ENCODE assay signal across 8 cellular contexts in the genomic region with DNA sequence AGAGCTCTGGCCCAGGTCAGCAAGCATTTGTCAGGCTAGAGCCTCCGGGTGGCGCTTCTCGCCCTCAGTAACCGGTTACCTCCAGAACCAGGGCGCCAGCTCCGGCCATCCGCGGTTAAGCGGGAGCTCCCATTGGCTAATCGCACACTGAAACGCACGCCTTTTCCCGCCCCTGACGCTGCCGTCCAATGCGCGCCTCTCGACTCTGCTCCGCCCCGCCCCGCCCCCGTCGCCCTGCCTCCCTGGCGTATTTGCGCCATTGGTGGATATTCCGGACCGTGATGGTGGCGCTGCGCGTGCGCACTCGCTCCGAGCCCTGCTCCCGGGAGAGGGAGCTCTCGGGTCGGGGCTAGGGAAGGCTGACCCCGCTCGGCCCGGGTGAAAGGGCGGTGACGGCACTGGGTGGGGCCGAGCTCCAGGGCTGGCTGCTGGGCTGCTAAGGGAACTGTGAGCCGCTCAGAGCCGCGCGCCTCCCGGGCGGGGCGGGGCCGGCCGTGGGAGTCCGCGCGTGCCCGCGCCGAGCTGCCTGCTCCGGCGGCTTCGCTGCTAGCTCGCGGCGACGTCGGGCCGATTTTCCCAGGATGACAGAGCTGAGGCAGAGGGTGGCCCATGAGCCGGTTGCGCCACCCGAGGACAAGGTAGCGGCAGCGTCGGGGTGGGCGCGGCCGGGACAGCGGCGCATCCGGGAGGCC. TPM values are rescaled to one million over a fixed set of nuclear protein-coding genes. Genes with fewer than 3 reads are reported as not detected.
DNase-seq lines count a peak whose midpoint lies in the region; ATAC-seq, FAIRE-seq and TF ChIP-seq lines count a peak whose summit lies in the region.

CDS2 (plus strand) TSS at position 497 of the 692 bp plus-strand sequence; CDS start at position 582, 85 bp downstream.

- WGBS in IMR-90 (ENCODE audit: extremely low coverage in 2 of 2, insufficient read length in 1 of 2), 2 experiments: 0% methylated on average over 52 of the region's 78 CpGs; no CpG with 5 or more reads in 1 of the 2 experiments

- CTCF ChIA-PET in IMR-90 (lab: Yijun Ruan, JAX) (interaction anchor here (0.5 to 3.0 kb wide), 26 partner anchors 9 to 1906 kb away, joined by 3 to 36 read pairs (median 4); no protein-coding TSS in a partner anchor), OCI-LY7 (lab: Charles Lee; ENCODE audit: unreplicated experiment) (interaction anchor here (0.6 to 3.8 kb wide), 19 partner anchors 12 to 903 kb away, joined by 3 to 66 read pairs (median 4); no protein-coding TSS in a partner anchor), endothelial cell of umbilical vein (lab: Charles Lee) (interaction anchor here (0.7 to 5.6 kb wide), 34 partner anchors 9 to 525 kb away, joined by 3 to 371 read pairs (median 4); no protein-coding TSS in a partner anchor)

- TF ChIP-seq CTCF in IMR-90 (conservative IDR thresholded peaks at IDR 0.05; ENCODE audit: low read depth, low read length) (peak; percentile 58), OCI-LY7 (conservative IDR thresholded peaks at IDR 0.05; ENCODE audit: low read length) (peak; percentile 80), endothelial cell of umbilical vein (IDR thresholded peaks at IDR 0.05; ENCODE audit: extremely low read depth in 1 of 2, insufficient read depth in 1 of 2, low read depth in 1 of 2, low read length in 2 of 2) (peak; percentile 28 to 59)

- in situ Hi-C loops in IMR-90 (cut with MboI; ENCODE audit: low sequenced_read_pairs): loop anchor here (5.0 kb wide), 1 partner anchor 61 kb away; no protein-coding TSS in a partner anchor

- H3K4me2 ChIP-seq in IMR-90 (ENCODE audit: low read depth, low read length) (peak within 1 kb of the TSS; percentile 98), OCI-LY7 (ENCODE audit: low read length) (peak within 1 kb of the TSS; percentile 96), endothelial cell of umbilical vein (ENCODE audit: insufficient read depth, low read length) (peak within 1 kb of the TSS; percentile 84)

- H3K36me3 ChIP-seq in IMR-90 (ENCODE audit: control insufficient read depth, insufficient read depth, low read length) (peaks cover 1% of the 10 kb centered on the region; the same call in 1 of the 2 replicates), OCI-LY7 (ENCODE audit: insufficient read depth, low read length) (peaks cover 13% of the 10 kb centered on the region; the same call in 1 of the 2 replicates), endothelial cell of umbilical vein (ENCODE audit: control insufficient read depth in 2 of 2, extremely low read depth in 1 of 2, insufficient read depth in 2 of 2, low read length in 2 of 2) (no peaks in the 10 kb centered on the region)

- H3K4me3 ChIP-seq in IMR-90 (ENCODE audit: insufficient read depth, low read depth, low read length) (peak within 1 kb of the TSS; percentile 92), OCI-LY7 (ENCODE audit: low read depth, low read length, poor library complexity, severe bottlenecking) (peak within 1 kb of the TSS; percentile 81), endothelial cell of umbilical vein (replicated peaks in 1 of 3; ENCODE audit: insufficient read depth in 1 of 3, low read depth in 1 of 3, low read length in 3 of 3) (peak within 1 kb of the TSS; percentile 55 to 87 (median 73))

- peak; percentile 65 for TF ChIP-seq RAD21 in IMR-90 (IDR thresholded peaks at IDR 0.05; ENCODE audit: low read length)

- peak within 1 kb of the TSS; percentile 79 for H4K5ac ChIP-seq in IMR-90 (ENCODE audit: low read depth, low read length)

- peaks cover 8% of the 10 kb centered on the region for H3K4me1 ChIP-seq in IMR-90 (ENCODE audit: control insufficient read depth, insufficient read depth, low read length)
- H3K4me1 ChIP-seq in OCI-LY7 (ENCODE audit: insufficient read depth, low read length, poor library complexity, severe bottlenecking): peaks cover 34% of the 10 kb centered on the region
- peaks cover 10% of the 10 kb centered on the region for H3K4me1 ChIP-seq in endothelial cell of umbilical vein (ENCODE audit: control insufficient read depth, extremely low read depth, insufficient read depth, low read length)

- H2AFZ ChIP-seq in IMR-90 (replicated peaks; ENCODE audit: low read length, poor library complexity) (peak within 1 kb of the TSS; percentile 95), OCI-LY7 (ENCODE audit: low read length) (peak within 1 kb of the TSS; percentile 94), endothelial cell of umbilical vein (ENCODE audit: low read depth, low read length) (peak within 1 kb of the TSS; percentile 96)

- peak within 1 kb of the TSS; percentile 90 for H3K56ac ChIP-seq in IMR-90 (ENCODE audit: extremely low read depth, insufficient read depth, low read length)

- peak within 1 kb of the TSS; percentile 93 for H2AK9ac ChIP-seq in IMR-90 (replicated peaks; ENCODE audit: low read depth, low read length, poor library complexity)

- H3K14ac ChIP-seq in IMR-90 (replicated peaks; ENCODE audit: low read depth, low read length): peak within 1 kb of the TSS; percentile 88

- intact Hi-C loops in IMR-90 (cut with micrococcal nuclease): loop anchor here (1.0 to 10.0 kb wide), 3 partner anchors 54 to 318 kb away; no protein-coding TSS in a partner anchor
- intact Hi-C loops in OCI-LY7 (cut with micrococcal nuclease; ENCODE audit: unreplicated experiment): loop anchor here (1.0 to 5.0 kb wide), 2 partner anchors 66 to 321 kb away; no protein-coding TSS in a partner anchor
- intact Hi-C loops in endothelial cell of umbilical vein (cut with micrococcal nuclease): loop anchor here (1.0 to 10.0 kb wide), 5 partner anchors 43 to 322 kb away; no protein-coding TSS in a partner anchor

- H3K9me3 ChIP-seq in IMR-90 (ENCODE audit: control insufficient read depth, insufficient read depth, low read length) (no peaks in the 10 kb centered on the region), OCI-LY7 (ENCODE audit: low read length) (no peaks in the 10 kb centered on the region), endothelial cell of umbilical vein (replicated peaks; ENCODE audit: control insufficient read depth, insufficient read depth, low read length) (no peaks in the 10 kb centered on the region)

- H3K9ac ChIP-seq in IMR-90 (ENCODE audit: low read depth, low read length): peak within 1 kb of the TSS; percentile 89
- peak within 1 kb of the TSS; percentile 80 for H3K9ac ChIP-seq in endothelial cell of umbilical vein (replicated peaks; ENCODE audit: extremely low read depth, insufficient read depth, low read length)

- peak within 1 kb of the TSS; percentile 39 for H2BK120ac ChIP-seq in IMR-90 (ENCODE audit: low read depth, low read length)

- peak within 1 kb of the TSS; percentile 69 for H4K91ac ChIP-seq in IMR-90 (ENCODE audit: insufficient read depth, low read depth, low read length)

- peak within 1 kb of the TSS; percentile 73 for H2AK5ac ChIP-seq in IMR-90 (ENCODE audit: low read depth, low read length)

- peak; percentile 98 for DNase-seq in DMS153 (lab: John Stamatoyannopoulos, UW)
- peak; percentile 97 for DNase-seq in IMR-90
- DNase-seq in OCI-LY7 (ENCODE audit: low spot score): peak; percentile 99
- DNase-seq in activated T-cell treated with anti-CD3 and anti-CD28 coated beads for 1 hour (ENCODE audit: low read depth): peak; percentile 100
- DNase-seq in endothelial cell of umbilical vein (ENCODE audit: low read depth, low spot score): peak; percentile 100
- DNase-seq in midbrain (lab: John Stamatoyannopoulos, UW): peak; percentile 100
- DNase-seq in stimulated activated CD8-positive, alpha-beta memory T cell treated with anti-CD3 and anti-CD28 coated beads, Interleukin-2, amount 100 ng/mL, for 1 hour (ENCODE audit: low read depth in 2 of 2): peak; percentile 100

- H2BK5ac ChIP-seq in IMR-90 (ENCODE audit: low read depth, low read length, poor library complexity, severe bottlenecking): peak within 1 kb of the TSS; percentile 84

- H3K4ac ChIP-seq in IMR-90 (ENCODE audit: low read depth, low read length): peak within 1 kb of the TSS; percentile 84

- peak; percentile 90 for ATAC-seq in GM21528 (IDR thresholded peaks at IDR 0.05; ENCODE audit: low FRiP score, unreplicated experiment)
- peak; percentile 93 for ATAC-seq in IMR-90 (ENCODE audit: low read depth)

- H4K20me1 ChIP-seq in IMR-90 (ENCODE audit: insufficient read depth, low read length): peaks cover 18% of the 10 kb centered on the region; the same call in 1 of the 2 replicates
- no peaks in the 10 kb centered on the region for H4K20me1 ChIP-seq in OCI-LY7 (ENCODE audit: insufficient read depth, low read length)
- no peaks in the 10 kb centered on the region for H4K20me1 ChIP-seq in endothelial cell of umbilical vein (replicated peaks; ENCODE audit: control insufficient read depth, extremely low read depth, insufficient read depth, low read length)

- FAIRE-seq in endothelial cell of umbilical vein (lab: Jason Lieb, UNC): peak; percentile 98

- H3K9me1 ChIP-seq in IMR-90 (ENCODE audit: insufficient read depth, low read length) (0 out of 2 replicates have a peak, but pooled peaks cover 10% of the 10 kb centered on the region), endothelial cell of umbilical vein (replicated peaks; ENCODE audit: control insufficient read depth, extremely low read depth, insufficient read depth, low read length) (no peaks in the 10 kb centered on the region)

- H3K23ac ChIP-seq in IMR-90 (ENCODE audit: low read depth, low read length): peak within 1 kb of the TSS; percentile 84

- peaks cover 21 to 41% of the 10 kb centered on the region in 2 experiments for H3K79me1 ChIP-seq in IMR-90 (ENCODE audit: low read depth in 1 of 2, low read length in 2 of 2)

- POLR2A ChIA-PET in IMR-90 (lab: Charles Lee; ENCODE audit: unreplicated experiment): interaction anchor here (0.5 to 1.1 kb wide), 3 partner anchors 61 to 467 kb away, joined by 3 to 10 read pairs (median 8); no protein-coding TSS in a partner anchor
- POLR2A ChIA-PET in OCI-LY7 (lab: Charles Lee): interaction anchor here (0.6 to 2.5 kb wide), 19 partner anchors 9 to 313 kb away, joined by 3 to 40 read pairs (median 4); no protein-coding TSS in a partner anchor
- POLR2A ChIA-PET in endothelial cell of umbilical vein (lab: Charles Lee): interaction anchor here (0.6 to 1.5 kb wide), 8 partner anchors 9 to 96 kb away, joined by 3 to 27 read pairs (median 3); no protein-coding TSS in a partner anchor

- peak within 1 kb of the TSS; percentile 61 to 86 for H4K8ac ChIP-seq in IMR-90 (ENCODE audit: low read depth in 2 of 2, low read length in 2 of 2)

- H3K27me3 ChIP-seq in IMR-90 (ENCODE audit: control insufficient read depth, insufficient read depth, low read length) (no peaks in the 10 kb centered on the region), endothelial cell of umbilical vein (ENCODE audit: control insufficient read depth in 2 of 2, insufficient read depth in 2 of 2, low read length in 2 of 2) (no peaks in the 10 kb centered on the region)

- no peaks in the 10 kb centered on the region for H3K9me2 ChIP-seq in OCI-LY7 (ENCODE audit: insufficient read depth, low read length)

- TF ChIP-seq POLR2A in IMR-90 (IDR thresholded peaks at IDR 0.05; ENCODE audit: low read depth, low read length): peak; percentile 47
- TF ChIP-seq POLR2A in endothelial cell of umbilical vein (IDR thresholded peaks at IDR 0.05; ENCODE audit: low read depth, low read length): peak; percentile 19

- H2BK15ac ChIP-seq in IMR-90 (ENCODE audit: low read depth, low read length): peak within 1 kb of the TSS; percentile 21; the same call in 1 of the 3 replicates

- peaks cover 37% of the 10 kb centered on the region for H3K79me2 ChIP-seq in OCI-LY7 (ENCODE audit: insufficient read depth, low read depth, low read length)
- peaks cover 26% of the 10 kb centered on the region for H3K79me2 ChIP-seq in endothelial cell of umbilical vein (ENCODE audit: control insufficient read depth, insufficient read depth, low read length)

- dilution Hi-C loops in IMR-90 (cut with HindIII; ENCODE audit: low sequenced_read_pairs, unreplicated experiment): no loop called here
- dilution Hi-C loops in endothelial cell of umbilical vein (cut with MboI; ENCODE audit: extremely low pct_ligation_motif_present, low sequenced_read_pairs): no loop called here

- H3K27ac ChIP-seq in IMR-90 (ENCODE audit: insufficient read depth, low read length) (peak within 1 kb of the TSS; percentile 81), OCI-LY7 (ENCODE audit: low read depth, low read length, poor library complexity, severe bottlenecking) (peak within 1 kb of the TSS; percentile 80), endothelial cell of umbilical vein (ENCODE audit: insufficient read depth, low read depth, low read length) (peak within 1 kb of the TSS; percentile 63)

- peak within 1 kb of the TSS; percentile 38; the same call in 1 of the 2 replicates for H2BK20ac ChIP-seq in IMR-90 (ENCODE audit: low read depth, low read length)

- H3K18ac ChIP-seq in IMR-90 (ENCODE audit: low read depth, low read length): peak within 1 kb of the TSS; percentile 63

- no TSS peak for BruUV-seq in IMR-90 (replicated peaks; lab: Mats Ljungman, UMichigan)
- BruUV-seq in OCI-LY7 (replicated peaks; lab: Mats Ljungman, UMichigan): no TSS peak
- BruUV-seq in endothelial cell of umbilical vein (replicated peaks; lab: Mats Ljungman, UMichigan): no TSS peak

RNA-seq across cellular contexts. Expression of gene CDS2, which starts in this region (rescaled TPM):
- total RNA-seq in IMR-90 (2012; rRNA removed): 47.1 and 57.5 TPM in 2 replicates
- 14.2 and 17.0 TPM in 2 replicates for polyA plus RNA-seq in IMR-90 (2012; rRNA removed)
- 5.6 and 7.2 TPM in 2 replicates for polyA plus RNA-seq in IMR-90 (2012; cell fraction: cytosol; rRNA removed)
- 3.1 and 12.8 TPM in 2 replicates for polyA plus RNA-seq in IMR-90 (2012; cell fraction: nucleus; rRNA removed; ENCODE audit: low replicate concordance)
- 16.5 and 16.6 TPM in 2 replicates for total RNA-seq in OCI-LY7 (2014; rRNA removed; shearing (Covaris generic))
- total RNA-seq in OCI-LY7 (2022): 42.8 and 46.1 TPM in 2 replicates
- 48.1 and 49.0 TPM in 2 replicates for total RNA-seq in endothelial cell of umbilical vein
- polyA plus RNA-seq in endothelial cell of umbilical vein: 39.5 and 47.0 TPM in 2 replicates
- 22.9 and 24.9 TPM in 2 replicates for polyA plus RNA-seq in endothelial cell of umbilical vein (2011; cell fraction: cytosol; rRNA removed)
- polyA plus RNA-seq in endothelial cell of umbilical vein (2011; cell fraction: nucleus; rRNA removed): 19.1 and 25.9 TPM in 2 replicates
- polyA plus RNA-seq in endothelial cell of umbilical vein (2012): 30.0 and 30.7 TPM in 2 replicates
- polyA minus RNA-seq in endothelial cell of umbilical vein: 122 and 166 TPM in 2 replicates
- polyA minus RNA-seq in endothelial cell of umbilical vein (2011; cell fraction: cytosol; rRNA and poly(A)+ RNA removed): 7.8 TPM
- polyA minus RNA-seq in endothelial cell of umbilical vein (2011; cell fraction: nucleus; rRNA and poly(A)+ RNA removed): 20.5 and 42.7 TPM in 2 replicates

Comparison
In these comparisons a context has a peak if more than half of its experiments do, and no peak if none do; other contexts are left out.
1. Peak in every context shown above with its lines: DNase-seq, ATAC-seq, H3K4me3 ChIP-seq and H3K27ac ChIP-seq.